Comparison of ENCODE assay signal across 7 cellular contexts in the genomic region with DNA sequence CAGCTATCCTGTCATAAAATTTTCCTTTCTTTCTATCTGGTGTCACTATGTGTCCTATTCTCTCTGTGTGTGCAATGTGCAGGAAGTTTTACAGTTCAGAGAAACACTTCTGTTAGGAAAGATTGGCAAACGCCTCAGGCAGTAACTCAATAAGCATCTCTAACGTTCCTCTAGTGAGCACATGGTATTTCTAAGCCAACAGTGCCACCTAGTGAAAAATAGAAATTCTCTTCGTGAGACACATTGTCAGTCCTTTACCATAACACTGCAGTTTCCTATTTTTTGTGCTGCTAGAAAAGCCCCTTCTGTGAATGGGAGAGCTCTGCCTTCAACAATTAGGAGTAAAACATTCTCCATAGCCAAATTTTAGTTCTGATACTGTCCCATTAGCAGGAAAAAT. TPM values are rescaled to one million over a fixed set of nuclear protein-coding genes. Genes with fewer than 3 reads are reported as not detected.
DNase-seq lines count a peak whose midpoint lies in the region; ATAC-seq and TF ChIP-seq lines count a peak whose summit lies in the region.

No MANE protein-coding gene starts in this region.

- peak overlapping the region; percentile 19 for H3K4me3 ChIP-seq in endodermal cell (ENCODE audit: low read length)

- DNase-seq in GM13977 (ENCODE audit: low spot score) (no peak), NCI-H2196 treated with DMSO at 0.1 percent for 48 hours (lab: John Stamatoyannopoulos, UW; ENCODE audit: unreplicated experiment) (peak; percentile 6), endodermal cell (no peak), putamen (ENCODE audit: low spot score) (peak; percentile 21)
- no peak for DNase-seq in activated naive CD4-positive, alpha-beta T cell treated with anti-CD3 and anti-CD28 coated beads, Interleukin-2, amount 10 ng/mL, durations not matched to agents 7 days and 5 days

- no peaks in the 10 kb centered on the region for H3K4me1 ChIP-seq in endodermal cell (ENCODE audit: control insufficient read depth, insufficient read depth, low read length)

- no peak overlapping the region for H3K9ac ChIP-seq in endodermal cell (ENCODE audit: extremely low read depth, low read length, poor library complexity, severe bottlenecking)

- in situ Hi-C loops in GM13977 (cut with MboI; ENCODE audit: low pct_unique_long_range_greater_than_20kb, low sequenced_read_pairs, unreplicated experiment): no loop called here

- no peak overlapping the region for H3K27ac Mint-ChIP-seq in endodermal cell
- H3K27ac Mint-ChIP-seq in activated naive CD4-positive, alpha-beta T cell treated with anti-CD3 and anti-CD28 coated beads, Interleukin-2, amount 10 ng/mL, durations not matched to agents 7 days and 5 days: no peak overlapping the region

- no peaks in the 10 kb centered on the region for H3K36me3 ChIP-seq in endodermal cell (ENCODE audit: control insufficient read depth, insufficient read depth, low read length)

- no peaks in the 10 kb centered on the region for H3K36me3 Mint-ChIP-seq in endodermal cell (ENCODE audit: low read depth)
- no peaks in the 10 kb centered on the region for H3K36me3 Mint-ChIP-seq in activated naive CD4-positive, alpha-beta T cell treated with anti-CD3 and anti-CD28 coated beads, Interleukin-2, amount 10 ng/mL, durations not matched to agents 7 days and 5 days

- H3K9me3 ChIP-seq in endodermal cell (ENCODE audit: control insufficient read depth, low read length): peaks cover 90% of the 10 kb centered on the region

- no peaks in the 10 kb centered on the region for H3K27me3 Mint-ChIP-seq in endodermal cell (ENCODE audit: insufficient read depth)
- H3K27me3 Mint-ChIP-seq in activated naive CD4-positive, alpha-beta T cell treated with anti-CD3 and anti-CD28 coated beads, Interleukin-2, amount 10 ng/mL, durations not matched to agents 7 days and 5 days: no peaks in the 10 kb centered on the region

- no peaks in the 10 kb centered on the region for H3K4me1 Mint-ChIP-seq in endodermal cell
- no peaks in the 10 kb centered on the region for H3K4me1 Mint-ChIP-seq in activated naive CD4-positive, alpha-beta T cell treated with anti-CD3 and anti-CD28 coated beads, Interleukin-2, amount 10 ng/mL, durations not matched to agents 7 days and 5 days

- H3K27ac ChIP-seq in endodermal cell (ENCODE audit: low read depth, low read length): no peak overlapping the region

- 31 to 37% methylated on average over 3 of the region's 3 CpGs for WGBS in endodermal cell (ENCODE audit: insufficient coverage in 1 of 2, insufficient read length in 1 of 2), 2 experiments

- TF ChIP-seq CTCF in GM13977 (IDR thresholded peaks at IDR 0.05; ENCODE audit: extremely low read depth, insufficient read depth, missing control alignments) (peak; percentile 45), endodermal cell (conservative IDR thresholded peaks at IDR 0.05) (peak; percentile 67)

- no peak for ATAC-seq in GM18517 (IDR thresholded peaks at IDR 0.05; ENCODE audit: unreplicated experiment)
- ATAC-seq in HG03135 (IDR thresholded peaks at IDR 0.05; ENCODE audit: unreplicated experiment): no peak

- H3K4me3 Mint-ChIP-seq in endodermal cell: no peak overlapping the region
- H3K4me3 Mint-ChIP-seq in activated naive CD4-positive, alpha-beta T cell treated with anti-CD3 and anti-CD28 coated beads, Interleukin-2, amount 10 ng/mL, durations not matched to agents 7 days and 5 days: no peak overlapping the region

- CTCF ChIA-PET in activated naive CD4-positive, alpha-beta T cell treated with anti-CD3 and anti-CD28 coated beads, Interleukin-2, amount 10 ng/mL, durations not matched to agents 7 days and 5 days (lab: Charles Lee): no interaction called here

- no peaks in the 10 kb centered on the region for H3K27me3 ChIP-seq in endodermal cell (ENCODE audit: control insufficient read depth, insufficient read depth, low read length, poor library complexity, severe bottlenecking)

- H3K9me3 Mint-ChIP-seq in endodermal cell: peaks cover 91% of the 10 kb centered on the region
- peaks cover 51% of the 10 kb centered on the region for H3K9me3 Mint-ChIP-seq in activated naive CD4-positive, alpha-beta T cell treated with anti-CD3 and anti-CD28 coated beads, Interleukin-2, amount 10 ng/mL, durations not matched to agents 7 days and 5 days

RNA-seq across cellular contexts. Expression of gene ZNF723, which starts 50.7 kb away (rescaled TPM):
- total RNA-seq in endodermal cell: not detected
- polyA plus RNA-seq in endodermal cell (2013, experiment 1 of 2): not detected
- polyA plus RNA-seq in endodermal cell (2013, experiment 2 of 2): not detected

Comparison
In these comparisons a context has a peak if more than half of its experiments do, and no peak if none do; other contexts are left out.
1. DNase-seq: peak in NCI-H2196 treated with DMSO at 0.1 percent for 48 hours (single experiment) and putamen (single experiment); none in GM13977 (single experiment), endodermal cell (single experiment) and activated naive CD4-positive, alpha-beta T cell treated with anti-CD3 and anti-CD28 coated beads, Interleukin-2, amount 10 ng/mL, durations not matched to agents 7 days and 5 days (single experiment).